In the genomic region with DNA sequence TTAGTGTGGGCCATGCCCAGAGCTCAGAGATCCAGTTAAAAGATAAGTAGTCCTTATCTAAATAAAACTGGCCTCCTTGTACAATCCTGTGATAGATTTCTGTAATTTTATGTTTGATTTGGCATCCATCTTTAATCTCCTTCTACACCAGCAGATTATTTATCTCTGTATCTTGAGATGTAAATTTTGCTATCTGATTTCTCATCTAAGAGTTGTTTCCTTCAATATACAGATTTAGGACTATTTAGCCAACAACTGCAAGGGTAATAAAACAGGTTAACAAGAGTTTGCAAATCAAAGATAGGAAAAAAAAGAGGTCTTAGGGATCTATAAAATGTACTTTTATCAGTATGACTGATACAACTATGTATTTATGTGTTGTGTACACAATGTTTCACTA, we compare ENCODE assay signal across 7 cellular contexts.
"Had no signal": no experiment of that assay in that cellular context is flagged by ENCODE, and none has a peak within 500 bp of the region (broad histone marks: within the 10 kb centered on the region; RNA-seq: fewer than 3 reads in every experiment).

No MANE protein-coding gene starts in this region.

- H3K4me2 ChIP-seq: KMS-11 had no signal

- DNase-seq: IMR-90, KBM-7, KG1 had no signal

- H3K27ac ChIP-seq: HL-60, KMS-11 had no signal

- H3K9ac ChIP-seq: KMS-11 had no signal

- ATAC-seq: HepG2, K562 had no signal

- H3K4me3 ChIP-seq: K562 had no signal
